Comparison of ENCODE assay signal across 16 cellular contexts in genomic region chr3:28172748-28173147, GRCh38.
"Had no signal": no experiment of that assay in that cellular context is flagged by ENCODE, and none has a peak within 500 bp of the region (broad histone marks: within the 10 kb centered on the region; RNA-seq: fewer than 3 reads in every experiment).

No MANE protein-coding gene starts in this region.

- H3K9ac ChIP-seq: neural progenitor cell had no signal

- H3K4me3 Mint-ChIP-seq: endodermal cell, neural progenitor cell had no signal

- H3K27ac Mint-ChIP-seq: endodermal cell, neural progenitor cell, progenitor cell of endocrine pancreas had no signal

- ATAC-seq: heart left ventricle, right cardiac atrium had no signal

- DNase-seq: effector CD4-positive, alpha-beta T cell; endodermal cell; erythroblast; foreskin melanocyte; heart left ventricle; hippocampal formation; kidney glomerular epithelial cell; nucleus accumbens; ovary; right cardiac atrium; stimulated activated CD4-positive, alpha-beta T cell treated with anti-CD3 and anti-CD28 coated beads, Interleukin-12 subunit alpha, Interleukin-12 subunit beta, amount 100 ng/mL, for 4 hours; trophoblast cell had no signal

- H3K27me3 ChIP-seq: heart left ventricle, neural progenitor cell, ovary had no signal

- H3K27ac ChIP-seq: coronary artery, heart left ventricle, neural progenitor cell, ovary had no signal

- H3K4me2 ChIP-seq: neural progenitor cell had no signal

- H2AFZ ChIP-seq: neural progenitor cell had no signal

- H3K36me3 Mint-ChIP-seq: naive thymus-derived CD8-positive, alpha-beta T cell; neural progenitor cell had no signal

- H3K36me3 ChIP-seq: heart left ventricle, neural progenitor cell, ovary had no signal

- H3K9me3 Mint-ChIP-seq: endodermal cell, neural progenitor cell had no signal

- H3K4me3 ChIP-seq: coronary artery, heart left ventricle, neural progenitor cell, ovary had no signal

- H3K27me3 Mint-ChIP-seq: naive thymus-derived CD8-positive, alpha-beta T cell; progenitor cell of endocrine pancreas had no signal

- H3K9me3 ChIP-seq: heart left ventricle, ovary had no signal

- H3K4me1 ChIP-seq: neural progenitor cell had no signal
